ENCODE assay signal across 8 cellular contexts in the genomic region with DNA sequence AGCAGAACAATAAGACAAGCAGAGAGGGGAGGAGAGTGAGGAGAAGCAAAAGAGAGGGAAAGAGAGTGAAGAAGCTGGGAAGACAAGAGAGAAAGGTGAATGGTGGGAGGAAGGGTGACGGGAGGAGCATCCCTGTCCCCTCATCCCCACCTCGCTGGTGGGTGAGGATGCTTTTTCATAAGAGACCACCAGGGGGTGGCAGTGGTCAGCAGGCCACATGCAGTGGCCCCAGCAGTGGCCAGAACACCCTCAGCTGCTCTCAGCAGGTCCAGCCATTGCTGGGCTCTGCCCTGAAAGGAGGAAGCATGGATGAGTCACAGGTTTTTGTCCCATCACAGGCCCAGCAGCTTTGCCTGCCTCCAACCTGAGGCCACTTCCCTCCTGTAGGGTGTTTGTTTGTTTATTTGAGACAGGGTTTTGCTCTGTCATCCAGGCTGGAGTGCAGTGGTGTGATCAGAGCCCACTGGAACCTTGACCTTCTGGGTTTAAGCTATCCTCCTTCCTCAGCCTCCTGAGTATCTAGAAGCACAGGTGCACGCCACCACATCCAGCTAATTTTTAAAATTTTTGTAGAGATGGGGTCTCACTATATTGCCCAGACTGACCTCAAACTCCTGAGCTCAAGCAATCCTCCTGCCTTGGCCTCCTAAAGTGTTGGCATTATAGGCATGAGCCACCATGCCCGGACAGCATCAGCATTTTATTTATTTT. TPM values are rescaled to one million over a fixed set of nuclear protein-coding genes. Genes with fewer than 3 reads are reported as not detected.
DNase-seq lines count a peak whose midpoint lies in the region; ATAC-seq and TF ChIP-seq lines count a peak whose summit lies in the region.

No MANE protein-coding gene starts in this region.

- H3K36me3 ChIP-seq in CD8-positive, alpha-beta memory T cell (ENCODE audit: insufficient read depth, low read length), result no peaks in the 10 kb centered on the region
- H3K36me3 ChIP-seq in HEK293 (ENCODE audit: control insufficient read depth in 2 of 2, insufficient read depth in 1 of 2, low read length in 2 of 2), result no peaks in the 10 kb centered on the region

- H3K27me3 ChIP-seq in CD8-positive, alpha-beta memory T cell (ENCODE audit: insufficient read depth, low read length, poor library complexity, severe bottlenecking), result no peaks in the 10 kb centered on the region

- peak in 4 of 5 donors; percentile 30 to 62 (median 42) for DNase-seq in CD8-positive, alpha-beta memory T cell
- peak; percentile 46 for DNase-seq in OCI-M2 (lab: John Stamatoyannopoulos, UW; ENCODE audit: unreplicated experiment)
- peak; percentile 55 to 78 for DNase-seq in activated naive CD4-positive, alpha-beta T cell treated with anti-CD3 and anti-CD28 coated beads, Interleukin-2, amount 50 U/mL, for 72 hours (ENCODE audit: low spot score in 2 of 2)
- DNase-seq in head of caudate nucleus, result peak in 39 of 42 donors; percentile 26 to 88 (median 61)
- DNase-seq in pons (ENCODE audit: low spot score), result peak; percentile 69
- no peak for DNase-seq in NCI-H446 treated with DMSO at 0.1 percent for 48 hours (lab: John Stamatoyannopoulos, UW)

- H3K27ac ChIP-seq in CD8-positive, alpha-beta memory T cell (ENCODE audit: low read depth, low read length), result no peak overlapping the region
- no peak overlapping the region for H3K27ac ChIP-seq in HEK293 (ENCODE audit: extremely low read depth, low read depth, low read length)

- CTCF ChIA-PET in CD8-positive, alpha-beta memory T cell (lab: Charles Lee), result interaction anchor here (0.8 to 23.0 kb wide), 12 partner anchors 9 to 178 kb away, joined by 3 to 615 read pairs (median 6); partner anchors contain the start of genes C6orf89 and PIM1
- CTCF ChIA-PET in HEK293 (lab: Yijun Ruan, JAX), result interaction anchor here (0.6 to 20.3 kb wide), 30 partner anchors 10 to 485 kb away, joined by 3 to 845 read pairs (median 4); partner anchors contain the start of gene PIM1

- POLR2A ChIA-PET in CD8-positive, alpha-beta memory T cell (lab: Charles Lee), result interaction anchor here (0.9 to 1.7 kb wide), 3 partner anchors 11 to 180 kb away, joined by 3 to 4 read pairs (median 4); no protein-coding TSS in a partner anchor
- POLR2A ChIA-PET in HEK293 (lab: Yijun Ruan, JAX), result interaction anchor here (0.6 to 2.5 kb wide), 7 partner anchors 108 to 181 kb away, joined by 3 to 9 read pairs (median 4); no protein-coding TSS in a partner anchor

- peaks cover 0 to 2% (median 0%) of the 10 kb centered on the region in 5 donors for H3K9me3 Mint-ChIP-seq in CD8-positive, alpha-beta memory T cell
- peaks cover 0 to 4% of the 10 kb centered on the region in 2 donors for H3K9me3 Mint-ChIP-seq in activated naive CD4-positive, alpha-beta T cell treated with anti-CD3 and anti-CD28 coated beads, Interleukin-2, amount 50 U/mL, for 72 hours

- H3K4me3 ChIP-seq in CD8-positive, alpha-beta memory T cell (ENCODE audit: low read length), result no peak overlapping the region
- no peak overlapping the region for H3K4me3 ChIP-seq in HEK293 (ENCODE audit: low read depth, low read length)

- H3K27ac Mint-ChIP-seq in CD8-positive, alpha-beta memory T cell, result peak overlapping the region in 6 of 8 donors; percentile 43 to 90 (median 70)
- H3K27ac Mint-ChIP-seq in activated naive CD4-positive, alpha-beta T cell treated with anti-CD3 and anti-CD28 coated beads, Interleukin-2, amount 50 U/mL, for 72 hours, result peak overlapping the region; percentile 36 to 84

- peak in 1 of 2 donors; percentile 46 for ATAC-seq in activated naive CD4-positive, alpha-beta T cell treated with anti-CD3 and anti-CD28 coated beads, Interleukin-2, amount 50 U/mL, for 72 hours
- ATAC-seq in HG03139 (IDR thresholded peaks at IDR 0.05; ENCODE audit: unreplicated experiment), result no peak

- no peaks in the 10 kb centered on the region for H3K27me3 Mint-ChIP-seq in CD8-positive, alpha-beta memory T cell

- intact Hi-C loops in head of caudate nucleus (cut with DNase I), result no loop called here

- peak overlapping the region in 1 of 7 donors; percentile 1 for H3K4me3 Mint-ChIP-seq in CD8-positive, alpha-beta memory T cell

- peak; percentile 67 for TF ChIP-seq CTCF in HEK293 (tag by site-specific recombination; IDR thresholded peaks at IDR 0.05)

- peaks cover 0 to 3% (median 0%) of the 10 kb centered on the region in 3 donors for H3K36me3 Mint-ChIP-seq in CD8-positive, alpha-beta memory T cell
- H3K36me3 Mint-ChIP-seq in activated naive CD4-positive, alpha-beta T cell treated with anti-CD3 and anti-CD28 coated beads, Interleukin-2, amount 50 U/mL, for 72 hours, result peaks cover 0 to 19% of the 10 kb centered on the region in 2 donors

- peaks cover 6% of the 10 kb centered on the region for H3K4me1 ChIP-seq in CD8-positive, alpha-beta memory T cell (ENCODE audit: insufficient read depth, low read length)
- no peaks in the 10 kb centered on the region for H3K4me1 ChIP-seq in HEK293 (ENCODE audit: control insufficient read depth, insufficient read depth, low read length)

- no peaks in the 10 kb centered on the region for H3K9me3 ChIP-seq in CD8-positive, alpha-beta memory T cell (ENCODE audit: low read length)
- H3K9me3 ChIP-seq in HEK293 (ENCODE audit: control insufficient read depth, insufficient read depth, low read depth, low read length), result no peaks in the 10 kb centered on the region

- H3K4me1 Mint-ChIP-seq in CD8-positive, alpha-beta memory T cell, result peaks cover 23 to 33% (median 26%) of the 10 kb centered on the region in 3 donors

TF ChIP-seq in HEK293, 187 proteins besides CTCF, POLR2A, EP300 and RAD21 (continues in another document):
- TF ChIP-seq KLF8 (tag by site-specific recombination; IDR thresholded peaks at IDR 0.05) (0 out of 2 replicates have a peak, but pooled peaks have one; percentile 17), ZBTB17 (tag by site-specific recombination; IDR thresholded peaks at IDR 0.05) (peak; percentile 14; the same call in 1 of the 2 replicates), ZNF776 (tag by site-specific recombination; IDR thresholded peaks at IDR 0.05; ENCODE audit: borderline replicate concordance) (no peak), ZXDB (tag by site-specific recombination; IDR thresholded peaks at IDR 0.05) (no peak), GLIS1 (tag by site-specific recombination; IDR thresholded peaks at IDR 0.05) (0 out of 2 replicates have a peak, but pooled peaks have one; percentile 15), ZNF394 (tag by site-specific recombination; IDR thresholded peaks at IDR 0.05; ENCODE audit: borderline replicate concordance) (peak; percentile 74; the same call in 1 of the 2 replicates), AEBP2 (tag by site-specific recombination; IDR thresholded peaks at IDR 0.05; ENCODE audit: borderline replicate concordance) (no peak), ZNF24 (tag by site-specific recombination; IDR thresholded peaks at IDR 0.05) (no peak), ZNF600 (tag by site-specific recombination; IDR thresholded peaks at IDR 0.05) (peak; percentile 75; the same call in 1 of the 2 replicates)
- TF ChIP-seq, protein P1, sequence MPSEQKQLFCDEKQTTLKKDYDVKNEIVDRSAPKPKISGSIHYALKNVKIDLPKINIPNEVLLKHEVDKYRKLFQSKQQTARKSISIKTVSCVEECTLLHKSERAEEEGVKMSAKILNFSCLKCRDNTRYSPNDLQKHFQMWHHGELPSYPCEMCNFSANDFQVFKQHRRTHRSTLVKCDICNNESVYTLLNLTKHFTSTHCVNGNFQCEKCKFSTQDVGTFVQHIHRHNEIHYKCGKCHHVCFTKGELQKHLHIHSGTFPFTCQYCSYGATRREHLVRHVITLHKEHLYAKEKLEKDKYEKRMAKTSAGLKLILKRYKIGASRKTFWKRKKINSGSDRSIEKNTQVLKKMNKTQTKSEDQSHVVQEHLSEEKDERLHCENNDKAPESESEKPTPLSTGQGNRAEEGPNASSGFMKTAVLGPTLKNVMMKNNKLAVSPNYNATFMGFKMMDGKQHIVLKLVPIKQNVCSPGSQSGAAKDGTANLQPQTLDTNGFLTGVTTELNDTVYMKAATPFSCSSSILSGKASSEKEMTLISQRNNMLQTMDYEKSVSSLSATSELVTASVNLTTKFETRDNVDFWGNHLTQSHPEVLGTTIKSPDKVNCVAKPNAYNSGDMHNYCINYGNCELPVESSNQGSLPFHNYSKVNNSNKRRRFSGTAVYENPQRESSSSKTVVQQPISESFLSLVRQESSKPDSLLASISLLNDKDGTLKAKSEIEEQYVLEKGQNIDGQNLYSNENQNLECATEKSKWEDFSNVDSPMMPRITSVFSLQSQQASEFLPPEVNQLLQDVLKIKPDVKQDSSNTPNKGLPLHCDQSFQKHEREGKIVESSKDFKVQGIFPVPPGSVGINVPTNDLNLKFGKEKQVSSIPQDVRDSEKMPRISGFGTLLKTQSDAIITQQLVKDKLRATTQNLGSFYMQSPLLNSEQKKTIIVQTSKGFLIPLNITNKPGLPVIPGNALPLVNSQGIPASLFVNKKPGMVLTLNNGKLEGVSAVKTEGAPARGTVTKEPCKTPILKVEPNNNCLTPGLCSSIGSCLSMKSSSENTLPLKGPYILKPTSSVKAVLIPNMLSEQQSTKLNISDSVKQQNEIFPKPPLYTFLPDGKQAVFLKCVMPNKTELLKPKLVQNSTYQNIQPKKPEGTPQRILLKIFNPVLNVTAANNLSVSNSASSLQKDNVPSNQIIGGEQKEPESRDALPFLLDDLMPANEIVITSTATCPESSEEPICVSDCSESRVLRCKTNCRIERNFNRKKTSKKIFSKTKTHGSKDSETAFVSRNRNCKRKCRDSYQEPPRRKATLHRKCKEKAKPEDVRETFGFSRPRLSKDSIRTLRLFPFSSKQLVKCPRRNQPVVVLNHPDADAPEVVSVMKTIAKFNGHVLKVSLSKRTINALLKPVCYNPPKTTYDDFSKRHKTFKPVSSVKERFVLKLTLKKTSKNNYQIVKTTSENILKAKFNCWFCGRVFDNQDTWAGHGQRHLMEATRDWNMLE (tag by site-specific recombination; conservative IDR thresholded peaks at IDR 0.05; ENCODE audit: low read depth), result no peak

RNA-seq across cellular contexts. Expression of gene FGD2, which starts 23.9 kb away (rescaled TPM):
- total RNA-seq in CD8-positive, alpha-beta memory T cell, result 1 to 10 TPM; 1.2 to 1.3 TPM
- 0.53 TPM for polyA plus RNA-seq in CD8-positive, alpha-beta memory T cell
- 1 to 10 TPM; 1.3 to 2.4 TPM for total RNA-seq in activated naive CD4-positive, alpha-beta T cell treated with anti-CD3 and anti-CD28 coated beads, Interleukin-2, amount 50 U/mL, for 72 hours

RNA-seq across cellular contexts. Expression of gene MTCH1, which starts 43.4 kb away (rescaled TPM):
- 100 to 1,000 TPM; 116 to 126 TPM for total RNA-seq in CD8-positive, alpha-beta memory T cell
- 81.1 TPM for polyA plus RNA-seq in CD8-positive, alpha-beta memory T cell
- total RNA-seq in activated naive CD4-positive, alpha-beta T cell treated with anti-CD3 and anti-CD28 coated beads, Interleukin-2, amount 50 U/mL, for 72 hours, result 100 to 1,000 TPM; 129 to 139 TPM
